ENCODE assay signal across 23 cellular contexts in the genomic region with DNA sequence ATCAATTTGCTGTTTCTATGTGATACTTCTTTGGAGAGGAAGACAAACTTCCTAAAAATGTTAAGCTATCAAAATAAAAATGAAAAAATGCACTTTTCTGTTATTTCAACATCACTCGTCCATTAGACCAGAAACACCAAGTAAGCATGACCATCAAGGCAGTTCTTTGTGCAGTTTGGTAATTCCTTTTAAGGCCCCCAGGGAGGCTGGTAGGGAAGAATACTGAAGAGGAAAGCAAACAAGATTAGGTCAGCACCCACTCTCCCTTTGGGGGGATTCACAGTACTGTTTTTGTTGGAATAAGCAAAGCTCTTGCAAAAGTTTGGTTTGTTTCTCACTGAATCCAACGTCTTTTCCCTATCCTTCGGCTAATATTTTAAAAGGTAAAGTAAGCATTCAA.
"Had no signal": no experiment of that assay in that cellular context is flagged by ENCODE, and none has a peak within 500 bp of the region (broad histone marks: within the 10 kb centered on the region; RNA-seq: fewer than 3 reads in every experiment).

No MANE protein-coding gene starts in this region.

- H3K4me1 ChIP-seq: esophagus muscularis mucosa, foreskin keratinocyte, prostate gland, transverse colon, upper lobe of right lung, uterus had no signal

- ATAC-seq: foreskin keratinocyte; mucosa of descending colon; natural killer cell treated with Interleukin-12 subunit alpha and Interleukin-12 subunit beta and Interleukin-15 and Interleukin-18, amount 100 ng/mL, for 72 hours; right cardiac atrium; stimulated activated naive B cell treated with anti-CD40 and anti-IgM and Interleukin-4, amounts not matched to agents 10 μg/mL and 1 μg/mL and 100 μg/mL, for 72 hours; upper lobe of right lung had no signal

- H3K27me3 ChIP-seq: esophagus muscularis mucosa, foreskin keratinocyte, transverse colon, upper lobe of right lung, uterus had no signal

- H3K27ac ChIP-seq: coronary artery, esophagus muscularis mucosa, foreskin keratinocyte, prostate gland, thoracic aorta, transverse colon, upper lobe of right lung, uterus had no signal

- H3K9me3 ChIP-seq: mucosa of descending colon, prostate gland, thoracic aorta, transverse colon, uterus had no signal

- DNase-seq: dermis blood vessel endothelial cell; effector memory CD4-positive, alpha-beta T cell; foreskin keratinocyte; glutamatergic neuron; hypothalamus; immature natural killer cell; islet precursor cell; mucosa of descending colon; naive B cell; right cardiac atrium; small intestine; stimulated activated CD4-positive, alpha-beta T cell treated with anti-CD3 and anti-CD28 coated beads, Interleukin-15, amount 100 ng/mL, for 24 hours; stimulated activated CD4-positive, alpha-beta T cell treated with anti-CD3 and anti-CD28 coated beads, Interleukin-2, amount 100 ng/mL, for 48 hours; stimulated activated naive B cell treated with anti-CD40 and anti-IgM and Interleukin-4, amounts not matched to agents 10 μg/mL and 1 μg/mL and 100 μg/mL, for 72 hours; transverse colon; upper lobe of right lung; uterus had no signal

- H3K36me3 ChIP-seq: esophagus muscularis mucosa, prostate gland, thoracic aorta, transverse colon, upper lobe of right lung, uterus had no signal

- H3K4me3 ChIP-seq: coronary artery, esophagus muscularis mucosa, lung, mucosa of descending colon, prostate gland, thoracic aorta, transverse colon, upper lobe of right lung, uterus had no signal
